Comparison of ENCODE assay signal across 8 cellular contexts in genomic region chr16:67966549-67967182, GRCh38. TPM values are rescaled to one million over a fixed set of nuclear protein-coding genes. Genes with fewer than 3 reads are reported as not detected.
DNase-seq lines count a peak whose midpoint lies in the region; ATAC-seq and TF ChIP-seq lines count a peak whose summit lies in the region.

No MANE protein-coding gene starts in this region.

- no peak overlapping the region for H2BK120ac ChIP-seq in mesendoderm (ENCODE audit: low read depth, low read length)

- H2BK15ac ChIP-seq in mesendoderm (replicated peaks; ENCODE audit: low read depth) = no peak overlapping the region

- no peak overlapping the region for H2BK5ac ChIP-seq in mesendoderm (ENCODE audit: low read length)

- no peak for DNase-seq in CD4-positive, CD25-positive, alpha-beta regulatory T cell
- DNase-seq in MM.1S (no peak), mammary epithelial cell (peak; percentile 67), mesendoderm (peak; percentile 53), DMS53 treated with DMSO at 0.1 percent for 48 hours (lab: John Stamatoyannopoulos, UW; ENCODE audit: unreplicated experiment) (no peak), OCI-M2 (lab: John Stamatoyannopoulos, UW; ENCODE audit: unreplicated experiment) (no peak)

- no TSS peak for BruUV-seq in mammary epithelial cell (replicated peaks; lab: Mats Ljungman, UMichigan)

- peaks cover 24% of the 10 kb centered on the region for H3K4me1 ChIP-seq in CD4-positive, CD25-positive, alpha-beta regulatory T cell (ENCODE audit: control insufficient read depth, insufficient read depth, low read length, poor library complexity, severe bottlenecking)
- H3K4me1 ChIP-seq in MM.1S (ENCODE audit: low read length) = peaks cover 37% of the 10 kb centered on the region
- peaks cover 58% of the 10 kb centered on the region for H3K4me1 ChIP-seq in mammary epithelial cell (ENCODE audit: insufficient read depth, low read length)
- peaks cover 8% of the 10 kb centered on the region for H3K4me1 ChIP-seq in mesendoderm (ENCODE audit: control insufficient read depth, low read depth, low read length)

- WGBS in mammary epithelial cell (ENCODE audit: low coverage, missing lambda C conversion rate) = 14% methylated on average over 3 of the region's 3 CpGs
- no CpG with 5 or more reads among the region's 3 CpGs for WGBS in mesendoderm (ENCODE audit: extremely low coverage, insufficient coverage, low lambda C conversion rate)

- peaks cover 24% of the 10 kb centered on the region for H3K79me1 ChIP-seq in mesendoderm (ENCODE audit: low read length)

- no peak overlapping the region for H2AK5ac ChIP-seq in mesendoderm (ENCODE audit: low read length)

- no peak for TF ChIP-seq CTCF in MM.1S (IDR thresholded peaks at IDR 0.05; ENCODE audit: low read length)
- TF ChIP-seq CTCF in mammary epithelial cell (conservative IDR thresholded peaks at IDR 0.05 in 1 of 2, IDR thresholded peaks at IDR 0.05 in 1 of 2; ENCODE audit: extremely low read depth in 1 of 2, insufficient read depth in 1 of 2, low read depth in 1 of 2, low read length in 2 of 2) = no peak

- H2AFZ ChIP-seq in MM.1S (ENCODE audit: low read length) = no peak overlapping the region
- no peak overlapping the region for H2AFZ ChIP-seq in mammary epithelial cell (ENCODE audit: low read depth, low read length)

- no peaks in the 10 kb centered on the region for H3K27me3 ChIP-seq in CD4-positive, CD25-positive, alpha-beta regulatory T cell (ENCODE audit: control insufficient read depth, insufficient read depth, low read length)
- H3K27me3 ChIP-seq in MM.1S (replicated peaks; ENCODE audit: insufficient read depth, low read length) (no peaks in the 10 kb centered on the region), mammary epithelial cell (ENCODE audit: insufficient read depth, low read length) (no peaks in the 10 kb centered on the region), mesendoderm (ENCODE audit: insufficient read depth, low read length, poor library complexity) (no peaks in the 10 kb centered on the region)

- no peak overlapping the region for H3K27ac ChIP-seq in CD4-positive, CD25-positive, alpha-beta regulatory T cell (ENCODE audit: insufficient read depth, low read length, poor library complexity, severe bottlenecking)
- H3K27ac ChIP-seq in MM.1S (ENCODE audit: low read length) (no peak overlapping the region), mammary epithelial cell (ENCODE audit: insufficient read depth, low read depth, low read length) (peak overlapping the region; percentile 23), mesendoderm (ENCODE audit: low read depth, low read length) (no peak overlapping the region)

- intact Hi-C loops in mammary epithelial cell (cut with micrococcal nuclease) = no loop called here

- H4K20me1 ChIP-seq in MM.1S (ENCODE audit: insufficient read depth, low read length) = no peaks in the 10 kb centered on the region
- H4K20me1 ChIP-seq in mammary epithelial cell (ENCODE audit: insufficient read depth, low read length) = no peaks in the 10 kb centered on the region

- peak overlapping the region; percentile 8 for H3K4ac ChIP-seq in mesendoderm (ENCODE audit: low read depth, low read length)

- H3K9ac ChIP-seq in MM.1S (ENCODE audit: low read length) = no peak overlapping the region
- H3K9ac ChIP-seq in mammary epithelial cell (ENCODE audit: insufficient read depth, low read length) = peak overlapping the region; percentile 13
- peak overlapping the region; percentile 96 for H3K9ac ChIP-seq in mesendoderm (ENCODE audit: low read length)

- dilution Hi-C loops in mammary epithelial cell (cut with HindIII; ENCODE audit: low sequenced_read_pairs) = no loop called here

- H3K79me2 ChIP-seq in MM.1S (ENCODE audit: low read length) (peaks cover 22% of the 10 kb centered on the region), mammary epithelial cell (ENCODE audit: insufficient read depth, low read length) (peaks cover 54% of the 10 kb centered on the region), mesendoderm (ENCODE audit: control insufficient read depth, insufficient read depth, low read length) (peaks cover 18% of the 10 kb centered on the region)

- H3F3A ChIP-seq in MM.1S (ENCODE audit: insufficient read depth, low read length) = peaks cover 19% of the 10 kb centered on the region

- H3K4me3 Mint-ChIP-seq in CD4-positive, CD25-positive, alpha-beta regulatory T cell = peak overlapping the region; percentile 15 to 98 (median 92)

- H3K27me3 Mint-ChIP-seq in CD4-positive, CD25-positive, alpha-beta regulatory T cell = peaks cover 5% of the 10 kb centered on the region

- H3K9me3 ChIP-seq in CD4-positive, CD25-positive, alpha-beta regulatory T cell (ENCODE audit: control insufficient read depth in 2 of 2, low read length in 2 of 2) = no peaks in the 10 kb centered on the region
- H3K9me3 ChIP-seq in MM.1S (replicated peaks; ENCODE audit: insufficient read depth, low read length) (no peaks in the 10 kb centered on the region), mammary epithelial cell (replicated peaks; ENCODE audit: insufficient read depth, low read length) (no peaks in the 10 kb centered on the region)

- H3K36me3 Mint-ChIP-seq in CD4-positive, CD25-positive, alpha-beta regulatory T cell = peaks cover 4% of the 10 kb centered on the region

- H3K36me3 ChIP-seq in CD4-positive, CD25-positive, alpha-beta regulatory T cell (ENCODE audit: control insufficient read depth, insufficient read depth, low read length) = peaks cover 4% of the 10 kb centered on the region
- H3K36me3 ChIP-seq in MM.1S (replicated peaks; ENCODE audit: insufficient read depth, low read length) = no peaks in the 10 kb centered on the region
- peaks cover 9% of the 10 kb centered on the region for H3K36me3 ChIP-seq in mammary epithelial cell (ENCODE audit: insufficient read depth, low read length)
- peaks cover 2% of the 10 kb centered on the region for H3K36me3 ChIP-seq in mesendoderm (ENCODE audit: control insufficient read depth, insufficient read depth, low read length)

- in situ Hi-C loops in mammary epithelial cell (cut with MboI; ENCODE audit: low sequenced_read_pairs in 2 of 2) = no loop called here

- H3K4me3 ChIP-seq in CD4-positive, CD25-positive, alpha-beta regulatory T cell (ENCODE audit: low read depth, low read length) = peak overlapping the region; percentile 72
- H3K4me3 ChIP-seq in MM.1S (ENCODE audit: low read length) = 0 out of 2 replicates have a peak overlapping the region, but pooled peaks have one; percentile 93
- peak overlapping the region; percentile 71 to 80 (median 79) for H3K4me3 ChIP-seq in mammary epithelial cell (replicated peaks in 1 of 3; ENCODE audit: insufficient read depth in 1 of 3, low read depth in 2 of 3, low read length in 3 of 3)
- H3K4me3 ChIP-seq in mesendoderm (ENCODE audit: low read length) = no peak overlapping the region

- H3K4me1 Mint-ChIP-seq in CD4-positive, CD25-positive, alpha-beta regulatory T cell = peaks cover 5 to 40% (median 29%) of the 10 kb centered on the region in 4 donors

- H3K4me2 ChIP-seq in MM.1S (ENCODE audit: low read depth, low read length) (peak overlapping the region; percentile 91; the same call in 1 of the 2 replicates), mammary epithelial cell (ENCODE audit: insufficient read depth, low read depth, low read length) (peak overlapping the region; percentile 74), mesendoderm (ENCODE audit: low read length) (peak overlapping the region; percentile 91)

- no peaks in the 10 kb centered on the region for H3K9me2 ChIP-seq in MM.1S (replicated peaks; ENCODE audit: insufficient read depth, low read length)

- CTCF ChIA-PET in mammary epithelial cell (lab: Charles Lee; ENCODE audit: low non-redundant PET) = interaction anchor here (0.6 kb wide), 1 partner anchor 446 kb away, joined by 7 read pairs; no protein-coding TSS in a partner anchor

- H3K9me3 Mint-ChIP-seq in CD4-positive, CD25-positive, alpha-beta regulatory T cell = no peaks in the 10 kb centered on the region

- H3K23ac ChIP-seq in mesendoderm (ENCODE audit: low read length) = no peak overlapping the region

- ATAC-seq in CD4-positive, CD25-positive, alpha-beta regulatory T cell (ENCODE audit: low read depth in 2 of 2) = no peak
- no peak for ATAC-seq in HG03469 (IDR thresholded peaks at IDR 0.05; ENCODE audit: unreplicated experiment)
- no peak for ATAC-seq in GM19455 (IDR thresholded peaks at IDR 0.05; ENCODE audit: unreplicated experiment)

- no peak overlapping the region for H3K18ac ChIP-seq in mesendoderm (ENCODE audit: low read length)

- no peak overlapping the region for H4K8ac ChIP-seq in mesendoderm (ENCODE audit: low read depth, low read length)

- H3K27ac Mint-ChIP-seq in CD4-positive, CD25-positive, alpha-beta regulatory T cell = peak overlapping the region in 1 of 3 donors; percentile 91

- peak overlapping the region; percentile 100 for H3K56ac ChIP-seq in mesendoderm (ENCODE audit: low read length)

- no peak overlapping the region for H4K5ac ChIP-seq in mesendoderm (ENCODE audit: low read length)

RNA-seq across cellular contexts. Expression of gene SLC12A4, which starts 1.8 kb away (rescaled TPM):
- total RNA-seq in CD4-positive, CD25-positive, alpha-beta regulatory T cell = 30.4 TPM
- polyA plus RNA-seq in CD4-positive, CD25-positive, alpha-beta regulatory T cell = 1 to 10 TPM; 5.0 to 6.4 (median 5.8) TPM
- total RNA-seq in mammary epithelial cell = 100 to 1,000 TPM in 1 of 2 donors, 10 to 100 TPM in 1; 88.2 to 120 TPM
- 57.1 TPM for polyA plus RNA-seq in mammary epithelial cell
- polyA minus RNA-seq in mammary epithelial cell = 154 TPM
- polyA plus RNA-seq in mesendoderm (2013, experiment 1 of 2) = 19.6 TPM
- 17.4 TPM for polyA plus RNA-seq in mesendoderm (2013, experiment 2 of 2)

RNA-seq across cellular contexts. Expression of gene DPEP3, which starts 13.6 kb away (rescaled TPM):
- 0.44 TPM for total RNA-seq in CD4-positive, CD25-positive, alpha-beta regulatory T cell
- under 1 TPM in 1 of 4 donors, not detected in 3; 0.19 TPM for polyA plus RNA-seq in CD4-positive, CD25-positive, alpha-beta regulatory T cell
- not detected for total RNA-seq in mammary epithelial cell
- polyA plus RNA-seq in mammary epithelial cell = not detected
- polyA minus RNA-seq in mammary epithelial cell = not detected
- 2.8 TPM for polyA plus RNA-seq in mesendoderm (2013, experiment 1 of 2)
- 3.8 TPM for polyA plus RNA-seq in mesendoderm (2013, experiment 2 of 2)

RNA-seq across cellular contexts. Expression of gene LCAT, which starts 22.7 kb away (rescaled TPM):
- 11.0 TPM for total RNA-seq in CD4-positive, CD25-positive, alpha-beta regulatory T cell
- polyA plus RNA-seq in CD4-positive, CD25-positive, alpha-beta regulatory T cell = under 1 TPM; 0.25 to 0.77 (median 0.59) TPM
- total RNA-seq in mammary epithelial cell = 10 to 100 TPM; 13.0 to 43.9 TPM
- polyA plus RNA-seq in mammary epithelial cell = 9.3 TPM
- polyA minus RNA-seq in mammary epithelial cell = 0.72 TPM
- 8.5 TPM for polyA plus RNA-seq in mesendoderm (2013, experiment 1 of 2)
- 7.3 TPM for polyA plus RNA-seq in mesendoderm (2013, experiment 2 of 2)

RNA-seq across cellular contexts. Expression of gene PSMB10, which starts 30.0 kb away (rescaled TPM):
- total RNA-seq in CD4-positive, CD25-positive, alpha-beta regulatory T cell = 136 TPM
- 100 to 1,000 TPM; 478 to 673 (median 596) TPM for polyA plus RNA-seq in CD4-positive, CD25-positive, alpha-beta regulatory T cell
- total RNA-seq in mammary epithelial cell = 10 to 100 TPM in 1 of 2 donors, 1 to 10 TPM in 1; 9.2 to 23.8 TPM
- 15.7 TPM for polyA plus RNA-seq in mammary epithelial cell
- polyA minus RNA-seq in mammary epithelial cell = 4.5 TPM
- 60.4 TPM for polyA plus RNA-seq in mesendoderm (2013, experiment 1 of 2)
- polyA plus RNA-seq in mesendoderm (2013, experiment 2 of 2) = 58.4 TPM

RNA-seq across cellular contexts. Expression of gene DPEP2, which starts 32.6 kb away (rescaled TPM):
- total RNA-seq in CD4-positive, CD25-positive, alpha-beta regulatory T cell = 52.4 TPM
- 10 to 100 TPM; 52.2 to 70.0 (median 63.4) TPM for polyA plus RNA-seq in CD4-positive, CD25-positive, alpha-beta regulatory T cell
- total RNA-seq in mammary epithelial cell = not detected
- not detected for polyA plus RNA-seq in mammary epithelial cell
- polyA minus RNA-seq in mammary epithelial cell = not detected
- polyA plus RNA-seq in mesendoderm (2013, experiment 1 of 2) = not detected
- not detected for polyA plus RNA-seq in mesendoderm (2013, experiment 2 of 2)

Comparison
In these comparisons a context has a peak if more than half of its experiments do, and no peak if none do; other contexts are left out.
1. DNase-seq: peak in mammary epithelial cell (single experiment) and mesendoderm (single experiment); none in CD4-positive, CD25-positive, alpha-beta regulatory T cell (0 of 3), MM.1S (single experiment), DMS53 treated with DMSO at 0.1 percent for 48 hours (single experiment) and OCI-M2 (single experiment).
2. Peak in every context shown above with its lines, with median percentiles within 50 percentile points of each other: H3K4me2 ChIP-seq.